ENCODE assay signal across 1 cellular context in the genomic region with DNA sequence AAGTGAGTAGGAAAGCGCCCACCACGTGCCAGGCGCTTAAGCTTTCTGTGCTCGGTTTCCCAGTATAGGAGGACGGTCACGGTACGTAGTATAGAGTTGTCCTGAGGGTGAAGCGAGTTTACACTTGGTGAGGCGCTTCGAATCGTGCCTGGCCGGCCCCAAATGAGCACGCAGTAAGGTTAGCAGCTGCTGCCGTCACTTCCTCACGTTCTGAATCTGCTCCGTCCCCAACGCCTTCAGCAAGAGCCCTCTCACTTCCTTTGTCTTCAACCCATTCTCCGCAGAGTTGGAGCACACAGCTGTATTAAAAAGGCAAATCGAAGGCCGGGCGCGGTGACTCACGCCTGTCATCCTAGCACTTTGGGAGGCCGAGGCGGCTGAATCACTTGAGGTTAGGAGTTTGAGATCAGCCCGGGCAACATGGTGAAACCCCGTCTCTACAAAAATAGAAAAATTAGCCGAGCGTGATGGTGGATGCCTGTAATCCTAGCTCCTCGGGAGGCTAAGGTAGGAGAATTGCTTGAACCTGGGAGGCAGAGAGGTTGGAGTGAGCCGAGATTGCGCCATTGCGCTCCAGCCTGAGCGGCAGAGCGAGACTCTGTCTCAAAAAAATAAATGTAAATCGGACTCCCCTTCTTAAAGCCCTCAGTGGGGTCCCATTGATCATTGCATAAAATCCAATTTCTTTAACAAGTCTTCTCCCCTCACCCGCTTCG.
TF ChIP-seq lines count a peak whose summit lies in the region.

No MANE protein-coding gene starts in this region.

TF ChIP-seq in endothelial cell of umbilical vein, 7 proteins besides CTCF, POLR2A, EP300 and RAD21:
- TF ChIP-seq MYC (IDR thresholded peaks at IDR 0.05; ENCODE audit: low read depth, low read length) = peak; percentile 15
- peak; percentile 65 for TF ChIP-seq POLR2AphosphoS5 (IDR thresholded peaks at IDR 0.05; ENCODE audit: insufficient read depth, low read depth, low read length)
- TF ChIP-seq FOS (IDR thresholded peaks at IDR 0.05; ENCODE audit: borderline replicate concordance, insufficient read depth, low read length) = peak; percentile 90
- TF ChIP-seq EZH2 (IDR thresholded peaks at IDR 0.05; ENCODE audit: borderline replicate concordance, low read depth, low read length, severe bottlenecking) = no peak
- TF ChIP-seq, protein P1, sequence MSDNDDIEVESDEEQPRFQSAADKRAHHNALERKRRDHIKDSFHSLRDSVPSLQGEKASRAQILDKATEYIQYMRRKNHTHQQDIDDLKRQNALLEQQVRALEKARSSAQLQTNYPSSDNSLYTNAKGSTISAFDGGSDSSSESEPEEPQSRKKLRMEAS (IDR thresholded peaks at IDR 0.05; ENCODE audit: insufficient read depth, insufficient read length) = no peak
- TF ChIP-seq JUN (IDR thresholded peaks at IDR 0.05; ENCODE audit: borderline replicate concordance, insufficient read depth, insufficient read length, low read depth) = peak; percentile 48
- TF ChIP-seq GATA2 (IDR thresholded peaks at IDR 0.05; ENCODE audit: insufficient read depth, insufficient read length, low read depth, low read length) = no peak
